In the genomic region with DNA sequence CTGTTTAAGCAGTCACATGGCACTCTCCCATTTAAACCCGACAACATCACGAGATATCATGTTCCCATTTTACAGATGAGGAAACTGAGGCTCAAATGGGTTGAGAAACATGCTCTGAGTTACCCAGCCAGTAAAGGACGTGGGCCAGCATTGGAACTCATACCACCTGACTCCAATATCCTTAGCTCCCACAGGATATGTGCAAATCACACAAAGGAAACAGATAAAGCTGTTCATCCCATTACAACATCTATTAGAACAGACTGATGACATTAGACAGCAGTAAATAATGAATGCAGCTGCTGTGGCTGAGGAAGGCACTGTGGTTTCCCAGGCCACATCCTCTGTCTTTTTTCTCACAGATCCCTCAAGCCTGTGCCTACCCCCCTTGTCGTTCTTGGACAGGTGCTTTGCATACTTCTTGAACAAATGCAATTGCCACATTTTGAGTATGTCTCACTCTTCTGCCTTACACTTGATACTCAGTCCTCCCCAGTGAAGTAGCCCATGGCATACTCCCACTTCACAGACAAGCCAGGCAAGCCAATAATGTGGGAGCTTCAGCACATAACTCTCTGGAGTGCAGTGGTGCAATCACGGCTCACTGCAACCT, we compare ENCODE assay signal across 9 cellular contexts. TPM values are rescaled to one million over a fixed set of nuclear protein-coding genes. Genes with fewer than 3 reads are reported as not detected.
DNase-seq lines count a peak whose midpoint lies in the region; ATAC-seq, FAIRE-seq and TF ChIP-seq lines count a peak whose summit lies in the region.
"Had no signal": no experiment of that assay in that cellular context is flagged by ENCODE, and none has a peak within 500 bp of the region (broad histone marks: within the 10 kb centered on the region; RNA-seq: fewer than 3 reads in every experiment).

No MANE protein-coding gene starts in this region.

- no peaks in the 10 kb centered on the region for H3K27me3 Mint-ChIP-seq in stimulated activated memory B cell treated with anti-CD40 and anti-IgM and Interleukin-4, amounts not matched to agents 10 μg/mL and 1 μg/mL and 100 μg/mL, for 72 hours

- no peak overlapping the region for H3K9ac ChIP-seq in K562 (ENCODE audit: insufficient read depth in 1 of 2, low read depth in 2 of 2, low read length in 2 of 2)

- CTCF ChIA-PET in K562 (lab: Yijun Ruan, JAX; ENCODE audit: low intra/inter-chr PET ratio), result no interaction called here
- CTCF ChIA-PET in PC-9 (lab: Charles Lee), result interaction anchor here (1.2 kb wide), 1 partner anchor 206 kb away, joined by 5 read pairs; no protein-coding TSS in a partner anchor

- H2AFZ ChIP-seq in K562 (ENCODE audit: low read depth, low read length) (no peak overlapping the region), PC-9 (no peak overlapping the region)

- WGBS in K562 (ENCODE audit: insufficient coverage, low coverage, missing lambda C conversion rate), result 2% methylated on average over 4 of the region's 5 CpGs

- POLR2A ChIA-PET in K562 (lab: Yijun Ruan, JAX), result no interaction called here
- POLR2A ChIA-PET in PC-9 (lab: Charles Lee; ENCODE audit: unreplicated experiment), result no interaction called here

- no peak overlapping the region for H3K27ac ChIP-seq in K562 (ENCODE audit: extremely low read depth, low read depth, low read length)
- no peak overlapping the region for H3K27ac ChIP-seq in PC-9

- intact Hi-C loops in K562 (cut with micrococcal nuclease) (no loop called here), PC-9 (cut with micrococcal nuclease; ENCODE audit: unreplicated experiment) (no loop called here)

- DNase-seq in AML-193 (lab: John Stamatoyannopoulos, UW) (peak; percentile 70 to 77), GM19240 (ENCODE audit: insufficient read length, low spot score) (peak; percentile 47), K562 (ENCODE audit: extremely low read depth in 1 of 4, low spot score in 3 of 4) (no peak), PC-9 (no peak), SIG-M5 treated with dmso at 0.1 percent for 504 hours (lab: John Stamatoyannopoulos, UW; ENCODE audit: unreplicated experiment) (no peak), GM03348 (ENCODE audit: low spot score) (no peak)

- H3K4me1 ChIP-seq in K562 (replicated peaks in 1 of 2; ENCODE audit: control insufficient read depth in 2 of 2, insufficient read depth in 2 of 2, low read length in 2 of 2) (no peaks in the 10 kb centered on the region), PC-9 (replicated peaks; ENCODE audit: insufficient read depth) (no peaks in the 10 kb centered on the region)

- in situ Hi-C loops in K562 (cut with MboI), result no loop called here

- no peaks in the 10 kb centered on the region for H3K36me3 ChIP-seq in K562 (ENCODE audit: control insufficient read depth, insufficient read depth, low read length)
- H3K36me3 ChIP-seq in PC-9 (ENCODE audit: low read depth), result no peaks in the 10 kb centered on the region

- no peak for TF ChIP-seq POLR2A in K562 (conservative IDR thresholded peaks at IDR 0.05)

- H3K79me2 ChIP-seq in K562 (ENCODE audit: control insufficient read depth, insufficient read depth, low read length), result no peaks in the 10 kb centered on the region
- H3K79me2 ChIP-seq in PC-9 (ENCODE audit: low read depth), result no peaks in the 10 kb centered on the region

- peaks cover 0 to 18% of the 10 kb centered on the region in 2 experiments; a peak in 3 of 5 replicates for H3K27me3 ChIP-seq in K562 (ENCODE audit: control insufficient read depth in 2 of 2, insufficient read depth in 2 of 2, low read length in 2 of 2)
- H3K27me3 ChIP-seq in PC-9 (ENCODE audit: insufficient read depth, low read depth), result no peaks in the 10 kb centered on the region

- peaks cover 15% of the 10 kb centered on the region for H3K4me1 Mint-ChIP-seq in stimulated activated memory B cell treated with anti-CD40 and anti-IgM and Interleukin-4, amounts not matched to agents 10 μg/mL and 1 μg/mL and 100 μg/mL, for 72 hours

- no peak overlapping the region for H3K4me3 ChIP-seq in K562
- H3K4me3 ChIP-seq in PC-9, result no peak overlapping the region

- H3K9me1 ChIP-seq in K562 (ENCODE audit: control insufficient read depth, insufficient read depth, low read length), result no peaks in the 10 kb centered on the region

- H3K9me3 ChIP-seq in K562 (replicated peaks; ENCODE audit: control insufficient read depth, insufficient read depth, low read depth, low read length), result no peaks in the 10 kb centered on the region
- no peaks in the 10 kb centered on the region for H3K9me3 ChIP-seq in PC-9 (ENCODE audit: insufficient read depth, low read depth)

- H3K27ac Mint-ChIP-seq in stimulated activated memory B cell treated with anti-CD40 and anti-IgM and Interleukin-4, amounts not matched to agents 10 μg/mL and 1 μg/mL and 100 μg/mL, for 72 hours, result no peak overlapping the region

- FAIRE-seq in K562 (lab: Jason Lieb, UNC), result no peak

- no peaks in the 10 kb centered on the region for H3K9me3 Mint-ChIP-seq in stimulated activated memory B cell treated with anti-CD40 and anti-IgM and Interleukin-4, amounts not matched to agents 10 μg/mL and 1 μg/mL and 100 μg/mL, for 72 hours
- H3K9me3 Mint-ChIP-seq: nephron had no signal

- ATAC-seq in HG03175 (IDR thresholded peaks at IDR 0.05; ENCODE audit: unreplicated experiment) (peak; percentile 99), K562 (no peak)
- peak; percentile 73 for ATAC-seq in stimulated activated memory B cell treated with anti-CD40 and anti-IgM and Interleukin-4, amounts not matched to agents 10 μg/mL and 1 μg/mL and 100 μg/mL, for 72 hours

- BruUV-seq in K562 (replicated peaks; lab: Mats Ljungman, UMichigan), result no TSS peak
- BruUV-seq in PC-9 (replicated peaks; lab: Mats Ljungman, UMichigan), result no TSS peak

- TF ChIP-seq RAD21 in K562 (CRISPR knock-in tag; conservative IDR thresholded peaks at IDR 0.05 in 1 of 2, IDR thresholded peaks at IDR 0.05 in 1 of 2), result no peak

- H3K4me3 Mint-ChIP-seq in stimulated activated memory B cell treated with anti-CD40 and anti-IgM and Interleukin-4, amounts not matched to agents 10 μg/mL and 1 μg/mL and 100 μg/mL, for 72 hours, result no peak overlapping the region
- H3K4me3 Mint-ChIP-seq: nephron had no signal

- TF ChIP-seq CTCF in K562 (IDR thresholded peaks at IDR 0.05 in 2 of 3, conservative IDR thresholded peaks at IDR 0.05 in 1 of 3; ENCODE audit: insufficient read depth in 2 of 3, low read depth in 1 of 3, low read length in 3 of 3) (no peak), PC-9 (conservative IDR thresholded peaks at IDR 0.05) (no peak)

- no peaks in the 10 kb centered on the region for H3F3A ChIP-seq in PC-9 (ENCODE audit: insufficient read depth, low read depth)

- no peak for TF ChIP-seq EP300 in K562 (IDR thresholded peaks at IDR 0.05; ENCODE audit: low read length)

- no peaks in the 10 kb centered on the region for H4K20me1 ChIP-seq in K562 (replicated peaks; ENCODE audit: control insufficient read depth, insufficient read depth, low read length)
- H4K20me1 ChIP-seq in PC-9 (ENCODE audit: insufficient read depth), result no peaks in the 10 kb centered on the region

- H3K9me2 ChIP-seq in PC-9 (ENCODE audit: insufficient read depth), result no peaks in the 10 kb centered on the region

- H3K36me3 Mint-ChIP-seq in stimulated activated memory B cell treated with anti-CD40 and anti-IgM and Interleukin-4, amounts not matched to agents 10 μg/mL and 1 μg/mL and 100 μg/mL, for 72 hours, result no peaks in the 10 kb centered on the region

- H3K4me2 ChIP-seq in K562 (ENCODE audit: insufficient read depth, low read length) (no peak overlapping the region), PC-9 (no peak overlapping the region)

TF ChIP-seq in K562, 482 proteins besides CTCF, POLR2A, EP300 and RAD21:
- TF ChIP-seq RBM25 (IDR thresholded peaks at IDR 0.05; ENCODE audit: low read depth, low read length, severe bottlenecking), result peak; percentile 83
- TF ChIP-seq ZFP1 (CRISPR knock-in tag; IDR thresholded peaks at IDR 0.05), result no peak

RNA-seq across cellular contexts. Expression of a gene that starts 17.7 kb away (rescaled TPM):
- total RNA-seq in K562 (2011; cell fraction: chromatin; rRNA removed; ENCODE audit: low replicate concordance), result not detected in 2 replicates
- total RNA-seq in K562 (2011; cell fraction: nucleolus; rRNA removed), result not detected in 2 replicates
- 0.53 TPM in 1 of 2 replicates, not detected in the other for total RNA-seq in K562 (2011; cell fraction: nucleoplasm; rRNA removed)
- total RNA-seq in K562 (2014; rRNA removed), result 0.05 and 0.12 TPM in 2 replicates
- total RNA-seq in K562 (2014; rRNA removed; fragmentation: Illumina TruSeq; extraction: Trizol), result 0.03 TPM in 1 of 2 replicates, not detected in the other
- total RNA-seq in K562 (2015; rRNA removed; fragmentation: Illumina TruSeq; extraction: Trizol), result 0.04 TPM in 2 replicates
- 0.09 and 0.25 TPM in 2 replicates for total RNA-seq in K562 (2021)
- polyA plus RNA-seq in K562 (2011; rRNA removed), result not detected in 2 replicates
- 0.01 TPM in 1 of 2 replicates, not detected in the other for polyA plus RNA-seq in K562 (2011; cell fraction: cytosol; rRNA removed)
- not detected in 2 replicates for polyA plus RNA-seq in K562 (2011; cell fraction: nucleus; rRNA removed)
- 0.08 and 0.28 TPM in 2 replicates for polyA plus RNA-seq in K562 (2012)
- 0.03 TPM in 2 replicates for polyA plus RNA-seq in K562 (2014; fragmentation: Illumina TruSeq; extraction: Trizol)
- polyA plus RNA-seq in K562 (2014; fragmentation: Nextera tagmentation; extraction: Ambion mirVana), result under 1 TPM in 1 of 2 experiments, not detected in 1; 0.04 TPM
- 0.03 and 0.30 TPM in 2 replicates for polyA plus RNA-seq in K562 (2014; rRNA removed)
- not detected in 2 replicates for polyA minus RNA-seq in K562 (2011; rRNA and poly(A)+ RNA removed)
- not detected in 2 replicates for polyA minus RNA-seq in K562 (2011; cell fraction: cytosol; rRNA and poly(A)+ RNA removed)
- not detected in 2 replicates for polyA minus RNA-seq in K562 (2011; cell fraction: nucleus; rRNA and poly(A)+ RNA removed)
- total RNA-seq in PC-9 (2021), result 7.6 and 10.2 TPM in 2 replicates

Comparison
In these comparisons a context has a peak if more than half of its experiments do, and no peak if none do; other contexts are left out.
1. DNase-seq: peak in AML-193 (2 of 2) and GM19240 (single experiment); none in K562 (0 of 4), PC-9 (0 of 2), SIG-M5 treated with dmso at 0.1 percent for 504 hours (single experiment) and GM03348 (single experiment).